15 cellular contexts compared by ENCODE assay signal in genomic region chr6:127206531-127207065, GRCh38.
"Had no signal": no experiment of that assay in that cellular context is flagged by ENCODE, and none has a peak within 500 bp of the region (broad histone marks: within the 10 kb centered on the region; RNA-seq: fewer than 3 reads in every experiment).

No MANE protein-coding gene starts in this region.

- H3K27me3 Mint-ChIP-seq: brain; dendritic cell treated with granulocyte-macrophage colony-stimulating factor and Interleukin-4, amounts not matched to agents 40 ng/mL and 50 ng/mL, for 4 days had no signal

- DNase-seq: activated CD4-positive, alpha-beta memory T cell treated with anti-CD3 and anti-CD28 coated beads, Interleukin-2, amount 10 ng/mL, durations not matched to agents 7 days and 5 days; activated CD4-positive, alpha-beta T cell treated with anti-CD3 and anti-CD28 coated beads for 36 hours; activated CD8-positive, alpha-beta memory T cell treated with anti-CD3 and anti-CD28 coated beads, Interleukin-2, amount 50 U/mL, for 4 hours; activated naive CD8-positive, alpha-beta T cell treated with anti-CD3 and anti-CD28 coated beads for 36 hours; activated T-cell treated with anti-CD3 and anti-CD28 coated beads, Interleukin-2, amount 50 U/mL, for 72 hours; erythroblast; glutamatergic neuron; immature natural killer cell; right cardiac atrium; T-helper 2 cell had no signal

- ATAC-seq: activated CD4-positive, alpha-beta T cell treated with anti-CD3 and anti-CD28 coated beads for 36 hours; activated T-cell treated with anti-CD3 and anti-CD28 coated beads, Interleukin-2, amount 50 U/mL, for 72 hours; right cardiac atrium; stimulated activated effector memory CD8-positive, alpha-beta T cell treated with anti-CD3 and anti-CD28 coated beads, Interleukin-12 subunit alpha, Interleukin-12 subunit beta, amount 100 ng/mL, for 72 hours had no signal

- H3K27ac Mint-ChIP-seq: activated CD4-positive, alpha-beta memory T cell treated with anti-CD3 and anti-CD28 coated beads, Interleukin-2, amount 10 ng/mL, durations not matched to agents 7 days and 5 days; activated CD4-positive, alpha-beta T cell treated with anti-CD3 and anti-CD28 coated beads for 36 hours; activated naive CD8-positive, alpha-beta T cell treated with anti-CD3 and anti-CD28 coated beads for 36 hours; activated T-cell treated with anti-CD3 and anti-CD28 coated beads, Interleukin-2, amount 50 U/mL, for 72 hours; dendritic cell treated with granulocyte-macrophage colony-stimulating factor and Interleukin-4, amounts not matched to agents 40 ng/mL and 50 ng/mL, for 4 days; immature natural killer cell; stimulated activated effector memory CD8-positive, alpha-beta T cell treated with anti-CD3 and anti-CD28 coated beads, Interleukin-12 subunit alpha, Interleukin-12 subunit beta, amount 100 ng/mL, for 72 hours had no signal

- H3K27ac ChIP-seq: prostate gland had no signal

- H3K4me1 Mint-ChIP-seq: activated CD4-positive, alpha-beta memory T cell treated with anti-CD3 and anti-CD28 coated beads, Interleukin-2, amount 10 ng/mL, durations not matched to agents 7 days and 5 days; activated CD4-positive, alpha-beta T cell treated with anti-CD3 and anti-CD28 coated beads for 36 hours; activated naive CD8-positive, alpha-beta T cell treated with anti-CD3 and anti-CD28 coated beads for 36 hours; brain; immature natural killer cell; stimulated activated effector memory CD8-positive, alpha-beta T cell treated with anti-CD3 and anti-CD28 coated beads, Interleukin-12 subunit alpha, Interleukin-12 subunit beta, amount 100 ng/mL, for 72 hours had no signal

- FAIRE-seq: urothelium cell line had no signal

- H3K9me3 Mint-ChIP-seq: activated CD4-positive, alpha-beta memory T cell treated with anti-CD3 and anti-CD28 coated beads, Interleukin-2, amount 10 ng/mL, durations not matched to agents 7 days and 5 days; activated naive CD8-positive, alpha-beta T cell treated with anti-CD3 and anti-CD28 coated beads for 36 hours; activated T-cell treated with anti-CD3 and anti-CD28 coated beads, Interleukin-2, amount 50 U/mL, for 72 hours; brain; dendritic cell treated with granulocyte-macrophage colony-stimulating factor and Interleukin-4, amounts not matched to agents 40 ng/mL and 50 ng/mL, for 4 days; stimulated activated effector memory CD8-positive, alpha-beta T cell treated with anti-CD3 and anti-CD28 coated beads, Interleukin-12 subunit alpha, Interleukin-12 subunit beta, amount 100 ng/mL, for 72 hours had no signal

- H3K36me3 Mint-ChIP-seq: activated naive CD8-positive, alpha-beta T cell treated with anti-CD3 and anti-CD28 coated beads for 36 hours; brain; immature natural killer cell; stimulated activated effector memory CD8-positive, alpha-beta T cell treated with anti-CD3 and anti-CD28 coated beads, Interleukin-12 subunit alpha, Interleukin-12 subunit beta, amount 100 ng/mL, for 72 hours had no signal

- H3K4me3 ChIP-seq: prostate gland had no signal

- H3K4me1 ChIP-seq: prostate gland had no signal

- H3K4me3 Mint-ChIP-seq: activated CD4-positive, alpha-beta memory T cell treated with anti-CD3 and anti-CD28 coated beads, Interleukin-2, amount 10 ng/mL, durations not matched to agents 7 days and 5 days; activated CD4-positive, alpha-beta T cell treated with anti-CD3 and anti-CD28 coated beads for 36 hours; activated naive CD8-positive, alpha-beta T cell treated with anti-CD3 and anti-CD28 coated beads for 36 hours; activated T-cell treated with anti-CD3 and anti-CD28 coated beads, Interleukin-2, amount 50 U/mL, for 72 hours; brain; dendritic cell treated with granulocyte-macrophage colony-stimulating factor and Interleukin-4, amounts not matched to agents 40 ng/mL and 50 ng/mL, for 4 days; immature natural killer cell; stimulated activated effector memory CD8-positive, alpha-beta T cell treated with anti-CD3 and anti-CD28 coated beads, Interleukin-12 subunit alpha, Interleukin-12 subunit beta, amount 100 ng/mL, for 72 hours had no signal

- H3K9me3 ChIP-seq: prostate gland had no signal

- H3K36me3 ChIP-seq: prostate gland had no signal
